ENCODE assay signal across 1 cellular context in genomic region chr5:124395287-124395686, GRCh38.
A peak's percentile ranks its signal among the peaks of the same experiment; 100 is the strongest.
TF ChIP-seq lines count a peak whose summit lies in the region.

No MANE protein-coding gene starts in this region.

TF ChIP-seq in SK-N-SH, 30 proteins besides CTCF, POLR2A, EP300 and RAD21 (continued from another document):
- TF ChIP-seq RCOR1 (IDR thresholded peaks at IDR 0.05; ENCODE audit: low read length), result peak; percentile 81
- no peak for TF ChIP-seq NRF1 (IDR thresholded peaks at IDR 0.05; ENCODE audit: low read depth, low read length)
TF ChIP-seq in SK-N-SH: peak in this region for 7.
